In the genomic region with DNA sequence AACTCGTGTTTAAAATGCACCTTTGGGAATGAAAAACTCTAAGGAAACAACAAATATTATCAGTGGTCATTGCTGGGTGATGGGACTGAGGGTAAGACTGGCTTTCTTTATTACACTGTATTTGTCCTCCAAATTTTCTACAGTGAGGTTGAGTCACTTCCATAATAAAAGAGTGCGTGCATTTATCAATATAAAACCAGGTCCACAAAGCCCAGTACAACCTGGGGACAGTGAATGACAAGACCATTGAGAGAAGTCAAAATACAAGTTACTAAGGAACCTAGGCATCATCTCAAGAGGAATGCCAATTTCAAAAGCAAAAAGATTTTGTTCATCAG, we compare ENCODE assay signal across 8 cellular contexts.
DNase-seq lines count a peak whose midpoint lies in the region; ATAC-seq and TF ChIP-seq lines count a peak whose summit lies in the region.

No MANE protein-coding gene starts in this region.

- 0% methylated on average over 2 of the region's 2 CpGs for WGBS in testis, 2 donors

- no peaks in the 10 kb centered on the region for H3K36me3 Mint-ChIP-seq in activated T-cell treated with anti-CD3 and anti-CD28 coated beads, Interleukin-2, amount 50 U/mL, for 72 hours (ENCODE audit: insufficient read depth in 2 of 2)
- no peaks in the 10 kb centered on the region for H3K36me3 Mint-ChIP-seq in activated B cell treated with CpG ODN at 0.5 μM for 24 hours (ENCODE audit: low read depth)

- H3K9ac ChIP-seq in iPS-15b (ENCODE audit: low read depth, low read length): no peak overlapping the region

- DNase-seq in activated T-cell treated with anti-CD3 and anti-CD28 coated beads, Interleukin-2, amount 50 U/mL, for 72 hours: no peak
- no peak for DNase-seq in activated T-cell treated with anti-CD3 and anti-CD28 coated beads, Interleukin-2, amount 50 U/mL, for 1 hour
- DNase-seq in activated B cell treated with CpG ODN at 0.5 μM for 24 hours: no peak
- no peak for DNase-seq in thoracic aorta (ENCODE audit: low spot score)
- no peak for DNase-seq in NCI-H128 (lab: John Stamatoyannopoulos, UW; ENCODE audit: unreplicated experiment)
- DNase-seq in testis: no peak

- H3K4me1 ChIP-seq in iPS-15b (ENCODE audit: control insufficient read depth, insufficient read depth, low read length): peaks cover 4% of the 10 kb centered on the region
- H3K4me1 ChIP-seq in thoracic aorta (ENCODE audit: control insufficient read depth in 1 of 2, low read depth in 2 of 2): no peaks in the 10 kb centered on the region
- H3K4me1 ChIP-seq in testis: no peaks in the 10 kb centered on the region

- peaks cover 47% of the 10 kb centered on the region for H3K27me3 Mint-ChIP-seq in activated T-cell treated with anti-CD3 and anti-CD28 coated beads, Interleukin-2, amount 50 U/mL, for 72 hours (ENCODE audit: low read depth)
- H3K27me3 Mint-ChIP-seq in activated B cell treated with CpG ODN at 0.5 μM for 24 hours: no peaks in the 10 kb centered on the region

- CTCF ChIA-PET in activated B cell treated with CpG ODN at 0.5 μM for 24 hours (lab: Charles Lee): interaction anchor here (0.7 to 1.1 kb wide), 2 partner anchors 16 to 773 kb away, joined by 3 read pairs; no protein-coding TSS in a partner anchor

- peak overlapping the region; percentile 75 for H3K4me3 ChIP-seq in iPS-15b (ENCODE audit: low read depth, low read length)
- peak overlapping the region; percentile 79 for H3K4me3 ChIP-seq in thoracic aorta
- H3K4me3 ChIP-seq in testis: peak overlapping the region in 1 of 2 donors; percentile 62

- ATAC-seq in activated T-cell treated with anti-CD3 and anti-CD28 coated beads, Interleukin-2, amount 50 U/mL, for 72 hours (replicated peaks in 1 of 2): no peak
- ATAC-seq in activated B cell treated with CpG ODN at 0.5 μM for 24 hours (ENCODE audit: low read depth) (no peak), thoracic aorta (ENCODE audit: insufficient number of reproducible peaks, low FRiP score, low read depth) (no peak), GM18867 (IDR thresholded peaks at IDR 0.05; ENCODE audit: unreplicated experiment) (no peak)

- H3K36me3 ChIP-seq in iPS-15b (ENCODE audit: control insufficient read depth, insufficient read depth, low read length): no peaks in the 10 kb centered on the region
- H3K36me3 ChIP-seq in thoracic aorta: no peaks in the 10 kb centered on the region
- H3K36me3 ChIP-seq in testis (ENCODE audit: low read depth, missing control alignments): no peaks in the 10 kb centered on the region

- no peaks in the 10 kb centered on the region for H3K27me3 ChIP-seq in iPS-15b (ENCODE audit: control insufficient read depth, insufficient read depth, low read length)
- H3K27me3 ChIP-seq in thoracic aorta (replicated peaks; ENCODE audit: insufficient read depth): no peaks in the 10 kb centered on the region
- H3K27me3 ChIP-seq in testis: no peaks in the 10 kb centered on the region

- no peak for TF ChIP-seq POLR2A in testis (IDR thresholded peaks at IDR 0.05)

- TF ChIP-seq CTCF in activated B cell treated with CpG ODN at 0.5 μM for 24 hours (IDR thresholded peaks at IDR 0.05): no peak
- no peak for TF ChIP-seq CTCF in thoracic aorta (IDR thresholded peaks at IDR 0.05)
- TF ChIP-seq CTCF in testis (IDR thresholded peaks at IDR 0.05): no peak

- POLR2A ChIA-PET in activated B cell treated with CpG ODN at 0.5 μM for 24 hours (lab: Charles Lee): interaction anchor here (1.0 to 1.4 kb wide), 5 partner anchors 368 to 1922 kb away, joined by 3 to 18 read pairs (median 5); partner anchors contain the start of genes FAM120C and MAGED1

- H3K27ac Mint-ChIP-seq in activated T-cell treated with anti-CD3 and anti-CD28 coated beads, Interleukin-2, amount 50 U/mL, for 72 hours: peak overlapping the region; percentile 96
- H3K27ac Mint-ChIP-seq in activated B cell treated with CpG ODN at 0.5 μM for 24 hours: peak overlapping the region; percentile 96

- H3K9me3 Mint-ChIP-seq in activated T-cell treated with anti-CD3 and anti-CD28 coated beads, Interleukin-2, amount 50 U/mL, for 72 hours: no peaks in the 10 kb centered on the region
- H3K9me3 Mint-ChIP-seq in activated B cell treated with CpG ODN at 0.5 μM for 24 hours: no peaks in the 10 kb centered on the region

- H3K27ac ChIP-seq in thoracic aorta (no peak overlapping the region), testis (peak overlapping the region in 1 of 2 donors; percentile 91)

- peak overlapping the region; percentile 86 to 91 for H3K4me3 Mint-ChIP-seq in activated T-cell treated with anti-CD3 and anti-CD28 coated beads, Interleukin-2, amount 50 U/mL, for 72 hours
- H3K4me3 Mint-ChIP-seq in activated B cell treated with CpG ODN at 0.5 μM for 24 hours: peak overlapping the region; percentile 92

- peaks cover 19% of the 10 kb centered on the region for H3K4me1 Mint-ChIP-seq in activated T-cell treated with anti-CD3 and anti-CD28 coated beads, Interleukin-2, amount 50 U/mL, for 72 hours (ENCODE audit: low read depth)
- peaks cover 11% of the 10 kb centered on the region for H3K4me1 Mint-ChIP-seq in activated B cell treated with CpG ODN at 0.5 μM for 24 hours

- H3K9me3 ChIP-seq in iPS-15b (ENCODE audit: control insufficient read depth, insufficient read depth, low read length) (no peaks in the 10 kb centered on the region), thoracic aorta (no peaks in the 10 kb centered on the region), testis (no peaks in the 10 kb centered on the region)

- intact Hi-C loops in activated B cell treated with CpG ODN at 0.5 μM for 24 hours (cut with micrococcal nuclease): loop anchor here (1.0 to 10.0 kb wide), 4 partner anchors 458 to 926 kb away; partner anchors contain the start of gene NUDT10
- intact Hi-C loops in testis (cut with DNase I; ENCODE audit: low total_unique reads): no loop called here
